ENCODE assay signal across 8 cellular contexts in the genomic region with DNA sequence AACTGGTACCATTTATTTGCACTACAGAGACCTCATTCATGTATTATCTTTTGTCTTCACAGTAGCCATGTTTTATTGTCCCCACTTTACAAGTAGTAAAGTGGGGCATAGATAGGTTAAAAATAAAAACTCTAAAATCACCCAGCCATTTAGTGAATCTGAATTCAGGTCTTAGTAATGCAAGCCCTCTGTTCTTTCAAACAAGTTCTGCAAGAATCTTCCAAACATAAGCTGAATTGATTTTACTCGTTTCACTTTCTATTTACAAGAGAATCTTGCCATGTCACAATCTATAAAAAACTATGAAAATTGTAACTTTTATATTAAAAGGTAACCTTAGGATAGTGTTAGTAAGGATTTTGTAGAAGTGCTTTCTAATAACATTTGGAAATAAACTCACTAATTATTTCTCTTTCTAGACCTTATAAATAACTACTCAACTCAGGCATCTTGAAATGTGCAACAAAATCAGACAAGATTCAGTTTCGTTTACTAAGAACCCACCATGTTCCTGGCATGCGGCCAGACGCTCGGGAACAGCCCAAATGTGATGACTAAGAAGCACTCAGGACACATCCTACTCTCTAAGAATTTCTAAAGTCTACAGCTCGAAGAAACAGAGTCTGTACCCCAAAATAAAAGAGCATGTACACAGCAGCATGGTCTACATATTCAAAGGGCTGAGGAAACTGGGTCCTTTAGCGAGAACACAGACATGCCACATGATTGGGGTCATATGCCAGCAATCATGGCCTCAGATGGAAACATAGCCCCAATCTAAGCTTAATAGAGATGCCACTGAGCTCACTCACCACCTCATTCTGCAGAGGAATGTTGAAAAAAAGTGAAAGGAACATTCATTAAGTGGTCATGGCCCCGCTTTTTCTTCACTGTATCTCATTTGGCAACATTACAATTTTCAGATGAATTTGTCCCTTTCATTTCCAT.
DNase-seq lines count a peak whose midpoint lies in the region; ATAC-seq and TF ChIP-seq lines count a peak whose summit lies in the region.

No MANE protein-coding gene starts in this region.

- no peaks in the 10 kb centered on the region for H3K36me3 Mint-ChIP-seq in stimulated activated naive B cell treated with anti-CD40 and anti-IgM and Interleukin-4, amounts not matched to agents 10 μg/mL and 1 μg/mL and 100 μg/mL, for 72 hours

- DNase-seq in OCI-M1 (lab: John Stamatoyannopoulos, UW) (peak; percentile 89), activated gamma-delta T cell treated with Interleukin-2 at 50 U/mL for 16 hours (peak; percentile 72), left lobe of liver (ENCODE audit: low spot score) (peak; percentile 48), NCI-H2081 treated with DMSO at 0.1 percent for 48 hours (lab: John Stamatoyannopoulos, UW) (no peak), NCI-H774 (lab: John Stamatoyannopoulos, UW) (no peak)
- DNase-seq in stimulated activated naive B cell treated with anti-CD40 and anti-IgM and Interleukin-4, amounts not matched to agents 10 μg/mL and 1 μg/mL and 100 μg/mL, for 72 hours, result peak; percentile 9

- no peaks in the 10 kb centered on the region for H3K27me3 Mint-ChIP-seq in stimulated activated naive B cell treated with anti-CD40 and anti-IgM and Interleukin-4, amounts not matched to agents 10 μg/mL and 1 μg/mL and 100 μg/mL, for 72 hours

- H3K4me3 Mint-ChIP-seq in stimulated activated naive B cell treated with anti-CD40 and anti-IgM and Interleukin-4, amounts not matched to agents 10 μg/mL and 1 μg/mL and 100 μg/mL, for 72 hours, result no peak overlapping the region

- H3K4me1 Mint-ChIP-seq in stimulated activated naive B cell treated with anti-CD40 and anti-IgM and Interleukin-4, amounts not matched to agents 10 μg/mL and 1 μg/mL and 100 μg/mL, for 72 hours, result peaks cover 6 to 18% of the 10 kb centered on the region in 2 donors

- no peak for TF ChIP-seq POLR2A in GM18505 (IDR thresholded peaks at IDR 0.05; ENCODE audit: borderline replicate concordance, extremely low read depth, insufficient read depth, insufficient read length)

- peaks cover 0 to 2% of the 10 kb centered on the region in 2 donors for H3K9me3 Mint-ChIP-seq in stimulated activated naive B cell treated with anti-CD40 and anti-IgM and Interleukin-4, amounts not matched to agents 10 μg/mL and 1 μg/mL and 100 μg/mL, for 72 hours

- no peak overlapping the region for H3K27ac Mint-ChIP-seq in stimulated activated naive B cell treated with anti-CD40 and anti-IgM and Interleukin-4, amounts not matched to agents 10 μg/mL and 1 μg/mL and 100 μg/mL, for 72 hours

- ATAC-seq in GM18505 (IDR thresholded peaks at IDR 0.05; ENCODE audit: unreplicated experiment) (peak; percentile 91), HG02763 (IDR thresholded peaks at IDR 0.05; ENCODE audit: unreplicated experiment) (peak; percentile 89), left lobe of liver (no peak)
- peak; percentile 61 to 67 for ATAC-seq in stimulated activated naive B cell treated with anti-CD40 and anti-IgM and Interleukin-4, amounts not matched to agents 10 μg/mL and 1 μg/mL and 100 μg/mL, for 72 hours (replicated peaks)

Comparison
In these comparisons a context has a peak if more than half of its experiments do, and no peak if none do; other contexts are left out.
1. DNase-seq: peak in OCI-M1 (single experiment), activated gamma-delta T cell treated with Interleukin-2 at 50 U/mL for 16 hours (single experiment), left lobe of liver (single experiment) and stimulated activated naive B cell treated with anti-CD40 and anti-IgM and Interleukin-4, amounts not matched to agents 10 μg/mL and 1 μg/mL and 100 μg/mL, for 72 hours (single experiment); none in NCI-H2081 treated with DMSO at 0.1 percent for 48 hours (single experiment) and NCI-H774 (single experiment).